ENCODE assay signal across 8 cellular contexts in the genomic region with DNA sequence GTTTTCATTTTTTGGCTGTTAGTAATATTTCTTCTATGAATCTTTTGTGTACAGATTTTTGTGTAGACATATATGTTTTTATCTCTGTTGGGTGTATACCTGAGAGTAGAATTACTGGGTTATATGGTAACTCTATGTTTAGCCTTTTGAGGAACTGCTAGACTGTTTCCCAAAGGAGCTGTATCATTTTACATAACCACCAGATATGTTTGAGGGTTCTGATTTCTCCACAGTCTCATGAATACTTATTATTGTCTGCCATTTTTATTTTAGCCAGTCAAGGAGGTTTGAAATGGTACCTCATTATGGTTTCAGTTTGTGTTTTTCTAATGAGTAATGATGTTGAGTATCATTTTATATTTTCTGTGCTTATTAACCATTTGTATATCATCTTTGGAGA. TPM values are rescaled to one million over a fixed set of nuclear protein-coding genes. Genes with fewer than 3 reads are reported as not detected.
DNase-seq lines count a peak whose midpoint lies in the region; ATAC-seq and TF ChIP-seq lines count a peak whose summit lies in the region.

No MANE protein-coding gene starts in this region.

- CTCF ChIA-PET in CD8-positive, alpha-beta T cell (lab: Charles Lee): interaction anchor here (1.1 to 1.5 kb wide), 2 partner anchors 90 to 129 kb away, joined by 3 to 4 read pairs; no protein-coding TSS in a partner anchor
- CTCF ChIA-PET in MCF 10A (lab: Yijun Ruan, JAX): interaction anchor here (1.2 to 1.5 kb wide), 2 partner anchors 32 to 129 kb away, joined by 3 read pairs; no protein-coding TSS in a partner anchor

- intact Hi-C loops in CD8-positive, alpha-beta T cell (cut with DNase I, micrococcal nuclease): loop anchor here (1.0 to 10.0 kb wide), 14 partner anchors 59 to 1896 kb away; a partner anchor contains a TSS
- intact Hi-C loops in MCF 10A (cut with micrococcal nuclease): loop anchor here (2.0 to 10.0 kb wide), 3 partner anchors 59 to 161 kb away; a partner anchor contains a TSS

- DNase-seq in CD8-positive, alpha-beta T cell: no peak
- DNase-seq in Kasumi-1 (lab: John Stamatoyannopoulos, UW) (peak; percentile 33 to 34), MCF 10A (ENCODE audit: unreplicated experiment) (no peak)
- no peak for DNase-seq in natural killer cell treated with Interleukin-12 subunit alpha and Interleukin-12 subunit beta and Interleukin-15 and Interleukin-18, amount 100 ng/mL, for 72 hours (ENCODE audit: low spot score)
- DNase-seq in stimulated activated CD4-positive, alpha-beta T cell treated with anti-CD3 and anti-CD28 coated beads, Interleukin-1b, Interleukin-23, amount 100 ng/mL, for 48 hours: no peak
- DNase-seq in activated CD8-positive, alpha-beta memory T cell treated with anti-CD3 and anti-CD28 coated beads, Interleukin-2, amount 50 U/mL, for 4 hours: no peak

- peaks cover 32% of the 10 kb centered on the region for H3K36me3 Mint-ChIP-seq in CD8-positive, alpha-beta T cell
- H3K36me3 Mint-ChIP-seq in MCF 10A (ENCODE audit: insufficient read depth, unreplicated experiment): peaks cover 17% of the 10 kb centered on the region
- peaks cover 10% of the 10 kb centered on the region for H3K36me3 Mint-ChIP-seq in natural killer cell treated with Interleukin-12 subunit alpha and Interleukin-12 subunit beta and Interleukin-15 and Interleukin-18, amount 100 ng/mL, for 72 hours

- no peaks in the 10 kb centered on the region for H3K9me3 Mint-ChIP-seq in CD8-positive, alpha-beta T cell
- no peaks in the 10 kb centered on the region for H3K9me3 Mint-ChIP-seq in MCF 10A (ENCODE audit: unreplicated experiment)
- H3K9me3 Mint-ChIP-seq in natural killer cell treated with Interleukin-12 subunit alpha and Interleukin-12 subunit beta and Interleukin-15 and Interleukin-18, amount 100 ng/mL, for 72 hours: no peaks in the 10 kb centered on the region

- peak overlapping the region; percentile 99 for H3K27ac Mint-ChIP-seq in CD8-positive, alpha-beta T cell
- peak overlapping the region; percentile 97 for H3K27ac Mint-ChIP-seq in MCF 10A (ENCODE audit: low read depth, unreplicated experiment)
- H3K27ac Mint-ChIP-seq in natural killer cell treated with Interleukin-12 subunit alpha and Interleukin-12 subunit beta and Interleukin-15 and Interleukin-18, amount 100 ng/mL, for 72 hours: peak overlapping the region; percentile 87 to 98

- peak overlapping the region; percentile 94 for H3K4me3 Mint-ChIP-seq in CD8-positive, alpha-beta T cell
- peak overlapping the region; percentile 93 for H3K4me3 Mint-ChIP-seq in MCF 10A (ENCODE audit: unreplicated experiment)
- H3K4me3 Mint-ChIP-seq in natural killer cell treated with Interleukin-12 subunit alpha and Interleukin-12 subunit beta and Interleukin-15 and Interleukin-18, amount 100 ng/mL, for 72 hours: peak overlapping the region; percentile 93

- POLR2A ChIA-PET in CD8-positive, alpha-beta T cell (lab: Charles Lee): interaction anchor here (1.9 to 2.6 kb wide), 3 partner anchors 69 to 155 kb away, joined by 6 to 23 read pairs (median 15); a partner anchor contains a TSS
- POLR2A ChIA-PET in MCF 10A (lab: Yijun Ruan, JAX): interaction anchor here (0.6 to 3.4 kb wide), 19 partner anchors 7 to 1796 kb away, joined by 3 to 27 read pairs (median 5); a partner anchor contains a TSS

- no peaks in the 10 kb centered on the region for H3K36me3 ChIP-seq in CD8-positive, alpha-beta T cell (ENCODE audit: insufficient read depth, low read length)

- peaks cover 24% of the 10 kb centered on the region for H3K4me1 ChIP-seq in CD8-positive, alpha-beta T cell (ENCODE audit: insufficient read depth, low read length)

- BruUV-seq in MCF 10A (replicated peaks; lab: Mats Ljungman, UMichigan): no TSS peak

- no peaks in the 10 kb centered on the region for H3K27me3 Mint-ChIP-seq in CD8-positive, alpha-beta T cell (ENCODE audit: low read depth)
- no peaks in the 10 kb centered on the region for H3K27me3 Mint-ChIP-seq in MCF 10A (ENCODE audit: insufficient read depth, unreplicated experiment)
- peaks cover 0 to 6% of the 10 kb centered on the region in 2 donors for H3K27me3 Mint-ChIP-seq in natural killer cell treated with Interleukin-12 subunit alpha and Interleukin-12 subunit beta and Interleukin-15 and Interleukin-18, amount 100 ng/mL, for 72 hours

- no peak overlapping the region for H3K27ac ChIP-seq in CD8-positive, alpha-beta T cell (ENCODE audit: low read depth, low read length)

- no peak for TF ChIP-seq CTCF in CD8-positive, alpha-beta T cell (IDR thresholded peaks at IDR 0.05)
- TF ChIP-seq CTCF in MCF 10A (IDR thresholded peaks at IDR 0.05; ENCODE audit: unreplicated experiment): no peak

- H3K9me3 ChIP-seq in CD8-positive, alpha-beta T cell (ENCODE audit: low read length): no peaks in the 10 kb centered on the region

- H3K4me3 ChIP-seq in CD8-positive, alpha-beta T cell (ENCODE audit: low read depth, low read length): no peak overlapping the region

- ATAC-seq in CD8-positive, alpha-beta T cell: no peak
- no peak for ATAC-seq in natural killer cell treated with Interleukin-12 subunit alpha and Interleukin-12 subunit beta and Interleukin-15 and Interleukin-18, amount 100 ng/mL, for 72 hours
- ATAC-seq in GM18502 (IDR thresholded peaks at IDR 0.05; ENCODE audit: poor library complexity, unreplicated experiment): no peak
- no peak for ATAC-seq in GM19452 (IDR thresholded peaks at IDR 0.05; ENCODE audit: unreplicated experiment)

- no peaks in the 10 kb centered on the region for H3K27me3 ChIP-seq in CD8-positive, alpha-beta T cell (ENCODE audit: insufficient read depth, low read length)

- H3K4me1 Mint-ChIP-seq in CD8-positive, alpha-beta T cell (ENCODE audit: low read depth): peaks cover 59% of the 10 kb centered on the region
- peaks cover 26% of the 10 kb centered on the region for H3K4me1 Mint-ChIP-seq in MCF 10A (ENCODE audit: insufficient read depth, unreplicated experiment)
- peaks cover 41 to 42% of the 10 kb centered on the region in 2 donors for H3K4me1 Mint-ChIP-seq in natural killer cell treated with Interleukin-12 subunit alpha and Interleukin-12 subunit beta and Interleukin-15 and Interleukin-18, amount 100 ng/mL, for 72 hours (ENCODE audit: low read depth in 2 of 2)

RNA-seq across cellular contexts. Expression of a gene that starts 1.9 kb away (rescaled TPM):
- total RNA-seq in CD8-positive, alpha-beta T cell: 10 to 100 TPM; 16.3 to 25.1 TPM
- 62.8 and 63.3 TPM in 2 replicates for total RNA-seq in MCF 10A (2022)
- 10 to 100 TPM; 58.8 to 76.3 TPM for total RNA-seq in natural killer cell treated with Interleukin-12 subunit alpha and Interleukin-12 subunit beta and Interleukin-15 and Interleukin-18, amount 100 ng/mL, for 72 hours

Comparison
In these comparisons a context has a peak if more than half of its experiments do, and no peak if none do; other contexts are left out.
1. DNase-seq: peak in Kasumi-1 (2 of 2); none in CD8-positive, alpha-beta T cell (0 of 7), MCF 10A (single experiment), natural killer cell treated with Interleukin-12 subunit alpha and Interleukin-12 subunit beta and Interleukin-15 and Interleukin-18, amount 100 ng/mL, for 72 hours (single experiment), stimulated activated CD4-positive, alpha-beta T cell treated with anti-CD3 and anti-CD28 coated beads, Interleukin-1b, Interleukin-23, amount 100 ng/mL, for 48 hours (single experiment) and activated CD8-positive, alpha-beta memory T cell treated with anti-CD3 and anti-CD28 coated beads, Interleukin-2, amount 50 U/mL, for 4 hours (single experiment).
2. Peak in every context shown above with its lines, with median percentiles within 50 percentile points of each other: H3K27ac Mint-ChIP-seq and H3K4me3 Mint-ChIP-seq.